Comparison of ENCODE assay signal across 14 cellular contexts in genomic region chr17:82078433-82078832, GRCh38. TPM values are rescaled to one million over a fixed set of nuclear protein-coding genes. Genes with fewer than 3 reads are reported as not detected.
A peak's percentile ranks its signal among the peaks of the same experiment; 100 is the strongest.
DNase-seq lines count a peak whose midpoint lies in the region; ATAC-seq and TF ChIP-seq lines count a peak whose summit lies in the region.
"Had no signal": no experiment of that assay in that cellular context is flagged by ENCODE, and none has a peak within 500 bp of the region (broad histone marks: within the 10 kb centered on the region; RNA-seq: fewer than 3 reads in every experiment).

No MANE protein-coding gene starts in this region.

- H3K23ac ChIP-seq in H9 (ENCODE audit: insufficient read length, low read depth, low read length) = no peak overlapping the region

- no peak overlapping the region for H2BK20ac ChIP-seq in H9 (ENCODE audit: low read depth, low read length, poor library complexity, severe bottlenecking)

- H3K79me1 ChIP-seq in H9 (ENCODE audit: insufficient read depth, low read depth, low read length, poor library complexity, severe bottlenecking) = no peaks in the 10 kb centered on the region

- H2BK120ac ChIP-seq in H9 (ENCODE audit: low read depth, low read length, poor library complexity, severe bottlenecking) = no peak overlapping the region

- no peak overlapping the region for H3K4me2 ChIP-seq in H9 (ENCODE audit: insufficient read depth, insufficient read length, low read length)

- no peak overlapping the region for H3K4me3 ChIP-seq in A673 (ENCODE audit: low read depth, low read length, poor library complexity, severe bottlenecking)
- H3K4me3 ChIP-seq in adipocyte (ENCODE audit: low read length) = no peak overlapping the region
- no peak overlapping the region for H3K4me3 ChIP-seq in CD8-positive, alpha-beta memory T cell (ENCODE audit: low read length)

- H3K9me3 ChIP-seq in A673 (ENCODE audit: low read depth, low read length, poor library complexity, severe bottlenecking) (no peaks in the 10 kb centered on the region), H9 (ENCODE audit: control insufficient read depth, low read depth, low read length) (no peaks in the 10 kb centered on the region), adipocyte (ENCODE audit: control insufficient read depth, low read length) (no peaks in the 10 kb centered on the region)
- no peaks in the 10 kb centered on the region for H3K9me3 ChIP-seq in CD8-positive, alpha-beta memory T cell (ENCODE audit: low read length)

- H3K4me3 Mint-ChIP-seq in H9 (no peak overlapping the region), nephron progenitor cell (no peak overlapping the region)
- peak overlapping the region in 1 of 7 donors; percentile 75 for H3K4me3 Mint-ChIP-seq in CD8-positive, alpha-beta memory T cell

- H3K4me1 ChIP-seq in A673 (ENCODE audit: insufficient read depth, low read length, poor library complexity, severe bottlenecking) (no peaks in the 10 kb centered on the region), H9 (ENCODE audit: insufficient read depth, low read length) (no peaks in the 10 kb centered on the region), adipocyte (ENCODE audit: control insufficient read depth, insufficient read depth, low read length) (no peaks in the 10 kb centered on the region)
- H3K4me1 ChIP-seq in CD8-positive, alpha-beta memory T cell (ENCODE audit: insufficient read depth, low read length) = no peaks in the 10 kb centered on the region

- H3K27me3 Mint-ChIP-seq in H9 (ENCODE audit: low read depth) (peaks cover 19% of the 10 kb centered on the region), nephron progenitor cell (ENCODE audit: low read depth, poor library complexity) (peaks cover 12% of the 10 kb centered on the region)
- no peaks in the 10 kb centered on the region for H3K27me3 Mint-ChIP-seq in CD8-positive, alpha-beta memory T cell

- no peak overlapping the region for H2BK5ac ChIP-seq in H9 (ENCODE audit: insufficient read length, low read length)

- WGBS in H9 (ENCODE audit: extremely low coverage, insufficient read length, low lambda C conversion rate) = no CpG with 5 or more reads among the region's 18 CpGs

- peaks cover 18 to 42% (median 40%) of the 10 kb centered on the region in 3 experiments; a peak in 6 of 7 replicates for H3K36me3 Mint-ChIP-seq in H9 (ENCODE audit: insufficient read depth in 1 of 3, low read depth in 3 of 3)
- H3K36me3 Mint-ChIP-seq in nephron progenitor cell (ENCODE audit: low read depth) = peaks cover 5% of the 10 kb centered on the region
- peaks cover 0 to 43% (median 2%) of the 10 kb centered on the region in 3 donors for H3K36me3 Mint-ChIP-seq in CD8-positive, alpha-beta memory T cell

- H3T11ph ChIP-seq in H9 (ENCODE audit: low read length) = no peak overlapping the region

- TF ChIP-seq CTCF in A673 (conservative IDR thresholded peaks at IDR 0.05; ENCODE audit: low read depth, low read length) (no peak), H9 (conservative IDR thresholded peaks at IDR 0.05) (no peak), nephron progenitor cell (IDR thresholded peaks at IDR 0.05) (no peak), omental fat pad (IDR thresholded peaks at IDR 0.05) (no peak)

- no peak overlapping the region for H2AFZ ChIP-seq in H9 (ENCODE audit: low read length)

- BruUV-seq in A673 (replicated peaks; lab: Mats Ljungman, UMichigan) = TSS peak; percentile 35

- no peak overlapping the region for H2BK12ac ChIP-seq in H9 (ENCODE audit: insufficient read length, low read depth, low read length)

- CTCF ChIA-PET in A673 (lab: Charles Lee) = no interaction called here
- CTCF ChIA-PET in CD8-positive, alpha-beta memory T cell (lab: Charles Lee) = no interaction called here

- H3K27ac Mint-ChIP-seq in H9 (peak overlapping the region in 2 of 3 experiments; percentile 44 to 83; a peak in 2 of 7 replicates), nephron progenitor cell (peak overlapping the region; percentile 41)
- no peak overlapping the region for H3K27ac Mint-ChIP-seq in CD8-positive, alpha-beta memory T cell

- H4K8ac ChIP-seq in H9 (replicated peaks; ENCODE audit: insufficient read length, low read depth, low read length) = no peak overlapping the region

- intact Hi-C loops in A673 (cut with micrococcal nuclease; ENCODE audit: unreplicated experiment) = no loop called here

- H3K9ac ChIP-seq in H9 (ENCODE audit: extremely low read depth, insufficient read length, low read length) (no peak overlapping the region), adipocyte (ENCODE audit: low read length) (peak overlapping the region; percentile 17)

- H4K91ac ChIP-seq in H9 (ENCODE audit: insufficient read length, low read depth, low read length) = no peak overlapping the region

- H3K27ac ChIP-seq in A673 (ENCODE audit: low read depth, low read length, poor library complexity, severe bottlenecking) (peak overlapping the region; percentile 2), H9 (ENCODE audit: insufficient read length, low read depth, low read length) (no peak overlapping the region)
- H3K27ac ChIP-seq in CD8-positive, alpha-beta memory T cell (ENCODE audit: low read depth, low read length) = no peak overlapping the region

- no peak for ATAC-seq in omental fat pad (ENCODE audit: low FRiP score)
- ATAC-seq: PC-3 had no signal

- no peak overlapping the region for H2AK5ac ChIP-seq in H9 (ENCODE audit: insufficient read length, low read length)

- H3K18ac ChIP-seq in H9 (ENCODE audit: insufficient read length, low read depth, low read length) = no peak overlapping the region

- H3K23me2 ChIP-seq in H9 (ENCODE audit: insufficient read length, low read depth, low read length, poor library complexity, severe bottlenecking) = no peaks in the 10 kb centered on the region

- no peak overlapping the region for H3K56ac ChIP-seq in H9 (ENCODE audit: insufficient read length, low read depth, low read length)

- H4K5ac ChIP-seq in H9 (ENCODE audit: insufficient read length, low read depth, low read length) = no peak overlapping the region

- H3K27me3 ChIP-seq in A673 (replicated peaks; ENCODE audit: insufficient read depth, low read depth, low read length, poor library complexity) (no peaks in the 10 kb centered on the region), H9 (ENCODE audit: insufficient read depth, low read length) (no peaks in the 10 kb centered on the region), adipocyte (replicated peaks; ENCODE audit: control insufficient read depth, insufficient read depth, low read length) (no peaks in the 10 kb centered on the region)
- H3K27me3 ChIP-seq in CD8-positive, alpha-beta memory T cell (ENCODE audit: insufficient read depth, low read length, poor library complexity, severe bottlenecking) = no peaks in the 10 kb centered on the region

- H3K4me1 Mint-ChIP-seq in H9 = no peaks in the 10 kb centered on the region; a peak in 2 of 4 replicates
- H3K4me1 Mint-ChIP-seq in nephron progenitor cell = peaks cover 11% of the 10 kb centered on the region
- H3K4me1 Mint-ChIP-seq in CD8-positive, alpha-beta memory T cell = no peaks in the 10 kb centered on the region

- H3K4ac ChIP-seq in H9 (ENCODE audit: low read depth, low read length) = no peak overlapping the region

- POLR2A ChIA-PET in A673 (lab: Charles Lee; ENCODE audit: low non-redundant PET) = no interaction called here
- POLR2A ChIA-PET in CD8-positive, alpha-beta memory T cell (lab: Charles Lee) = no interaction called here

- no peaks in the 10 kb centered on the region for H4K20me1 ChIP-seq in H9 (ENCODE audit: control insufficient read depth, insufficient read depth, insufficient read length)

- H3K36me3 ChIP-seq in A673 (ENCODE audit: insufficient read depth, low read length, poor library complexity, severe bottlenecking) (peaks cover 62% of the 10 kb centered on the region), adipocyte (ENCODE audit: control insufficient read depth, insufficient read depth, low read length, severe bottlenecking) (peaks cover 56% of the 10 kb centered on the region)
- peaks cover 5% of the 10 kb centered on the region for H3K36me3 ChIP-seq in CD8-positive, alpha-beta memory T cell (ENCODE audit: insufficient read depth, low read length)

- no peak for DNase-seq in A673 (ENCODE audit: low spot score)
- no peak for DNase-seq in H9
- DNase-seq in adipocyte (ENCODE audit: low read depth) = no peak
- no peak for DNase-seq in nephron progenitor cell
- DNase-seq in omental fat pad (ENCODE audit: low spot score) = no peak
- no peak for DNase-seq in CD8-positive, alpha-beta memory T cell
- DNase-seq in HK-2 (ENCODE audit: unreplicated experiment) = no peak
- DNase-seq: HCEC 1CT, KG1, NCI-H146, NCI-H2081, NCI-H510A, NCI-H774, PC-3 had no signal

- no peak overlapping the region for H2BK15ac ChIP-seq in H9 (ENCODE audit: low read depth, low read length)

- H3K79me2 ChIP-seq in H9 (ENCODE audit: insufficient read depth, low read length) = no peaks in the 10 kb centered on the region

- H3K9me3 Mint-ChIP-seq in H9 = no peaks in the 10 kb centered on the region
- H3K9me3 Mint-ChIP-seq in nephron progenitor cell = peaks cover 10% of the 10 kb centered on the region
- H3K9me3 Mint-ChIP-seq in CD8-positive, alpha-beta memory T cell = no peaks in the 10 kb centered on the region

- H3K14ac ChIP-seq in H9 (ENCODE audit: insufficient read depth, low read length) = no peak overlapping the region

RNA-seq across cellular contexts. Expression of gene DUS1L, which starts 12.8 kb away (rescaled TPM):
- total RNA-seq in A673 (2021) = 139 and 143 TPM in 2 replicates
- 103 and 104 TPM in 2 replicates for total RNA-seq in H9 (2021)
- 10 to 100 TPM; 58.1 to 90.3 (median 85.7) TPM for total RNA-seq in omental fat pad
- 100 to 1,000 TPM; 206 to 210 TPM for total RNA-seq in CD8-positive, alpha-beta memory T cell
- 142 TPM for polyA plus RNA-seq in CD8-positive, alpha-beta memory T cell

RNA-seq across cellular contexts. Expression of gene FASN, which starts 19.6 kb away (rescaled TPM):
- 591 and 676 TPM in 2 replicates for total RNA-seq in A673 (2021)
- total RNA-seq in H9 (2021) = 420 and 433 TPM in 2 replicates
- 1,000 to 10,000 TPM in 1 of 4 donors, 100 to 1,000 TPM in 3; 313 to 1,522 (median 467) TPM for total RNA-seq in omental fat pad
- 100 to 1,000 TPM; 251 to 259 TPM for total RNA-seq in CD8-positive, alpha-beta memory T cell
- polyA plus RNA-seq in CD8-positive, alpha-beta memory T cell = 2.7 TPM

RNA-seq across cellular contexts. Expression of gene GPS1, which starts 26.7 kb away (rescaled TPM):
- total RNA-seq in A673 (2021) (162 and 192 TPM in 2 replicates), H9 (2021) (164 TPM in 2 replicates), omental fat pad (10 to 100 TPM; 67.3 to 86.8 (median 81.4) TPM)
- total RNA-seq in CD8-positive, alpha-beta memory T cell = 100 to 1,000 TPM; 122 to 125 TPM
- 151 TPM for polyA plus RNA-seq in CD8-positive, alpha-beta memory T cell

RNA-seq across cellular contexts. Expression of gene RFNG, which starts 26.8 kb away (rescaled TPM):
- total RNA-seq in A673 (2021) = 31.5 and 39.4 TPM in 2 replicates
- 34.0 and 36.5 TPM in 2 replicates for total RNA-seq in H9 (2021)
- 10 to 100 TPM; 20.2 to 51.3 (median 32.0) TPM for total RNA-seq in omental fat pad
- total RNA-seq in CD8-positive, alpha-beta memory T cell = 10 to 100 TPM; 18.1 to 19.4 TPM
- polyA plus RNA-seq in CD8-positive, alpha-beta memory T cell = 7.3 TPM

RNA-seq across cellular contexts. Expression of gene DCXR, which starts 40.9 kb away (rescaled TPM):
- total RNA-seq in A673 (2021) (140 and 191 TPM in 2 replicates), H9 (2021) (90.6 and 93.6 TPM in 2 replicates), omental fat pad (100 to 1,000 TPM; 190 to 327 (median 225) TPM)
- 100 to 1,000 TPM; 117 to 127 TPM for total RNA-seq in CD8-positive, alpha-beta memory T cell
- 108 TPM for polyA plus RNA-seq in CD8-positive, alpha-beta memory T cell

Comparison
In these comparisons a context has a peak if more than half of its experiments do, and no peak if none do; other contexts are left out.
1. H3K27ac Mint-ChIP-seq: peak in H9 (2 of 3) and nephron progenitor cell (single experiment); none in CD8-positive, alpha-beta memory T cell (0 of 8).